Comparison of ENCODE assay signal across 13 cellular contexts in the genomic region with DNA sequence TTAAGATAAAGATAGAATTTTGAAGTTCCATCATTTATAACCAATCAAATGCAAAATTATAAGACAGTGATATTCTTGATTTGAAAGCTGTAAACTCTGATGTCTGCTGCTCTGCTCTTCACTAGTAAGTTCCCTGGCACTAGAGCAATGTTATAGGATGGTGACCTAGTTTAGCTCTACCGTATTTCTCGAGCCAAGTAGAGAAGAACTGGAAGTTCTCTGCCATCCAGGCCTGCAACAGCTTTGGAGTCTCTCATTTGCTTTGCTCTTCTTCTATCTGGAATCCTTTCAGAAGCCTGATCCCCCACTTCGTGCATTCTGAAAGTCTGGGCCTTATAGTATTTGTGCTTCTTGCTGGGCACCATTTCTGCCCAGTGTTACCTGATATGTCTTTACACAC.
"Had no signal": no experiment of that assay in that cellular context is flagged by ENCODE, and none has a peak within 500 bp of the region (broad histone marks: within the 10 kb centered on the region; RNA-seq: fewer than 3 reads in every experiment).

No MANE protein-coding gene starts in this region.

- H3K27me3 ChIP-seq: tibial artery had no signal

- H3K36me3 ChIP-seq: tibial artery had no signal

- ATAC-seq: activated CD8-positive, alpha-beta T cell treated with anti-CD3 and anti-CD28 coated beads, Interleukin-2, amount 10 ng/mL, durations not matched to agents 7 days and 5 days; activated naive CD8-positive, alpha-beta T cell treated with anti-CD3 and anti-CD28 coated beads, Interleukin-2, amount 50 U/mL, for 24 hours had no signal

- H3K4me3 ChIP-seq: tibial artery had no signal

- H3K9me3 ChIP-seq: tibial artery had no signal

- DNase-seq: activated CD4-positive, alpha-beta T cell treated with anti-CD3 and anti-CD28 coated beads for 1 hour; activated CD4-positive, alpha-beta T cell treated with anti-CD3 and anti-CD28 coated beads, Interleukin-2, amount 50 U/mL, for 1 hour; activated CD8-positive, alpha-beta T cell treated with anti-CD3 and anti-CD28 coated beads, Interleukin-2, amount 10 ng/mL, durations not matched to agents 7 days and 5 days; activated gamma-delta T cell; activated naive CD4-positive, alpha-beta T cell treated with anti-CD3 and anti-CD28 coated beads, Interleukin-2, amount 50 U/mL, for 16 hours; activated naive CD8-positive, alpha-beta T cell treated with anti-CD3 and anti-CD28 coated beads, Interleukin-2, amount 50 U/mL, for 24 hours; endodermal cell; nephron progenitor cell; posterior cingulate gyrus; stimulated activated CD4-positive, alpha-beta T cell treated with anti-CD3 and anti-CD28 coated beads, Interleukin-4, amount 100 ng/mL, for 24 hours; stimulated activated naive CD4-positive, alpha-beta T cell treated with Interleukin-2 at 50 U/mL for 16 hours; T-helper 9 cell; tibial artery had no signal

- H3K27ac ChIP-seq: tibial artery had no signal
